1 cellular context compared by ENCODE assay signal in genomic region chr16:48687421-48688038, GRCh38.
TF ChIP-seq lines count a peak whose summit lies in the region.

No MANE protein-coding gene starts in this region.

TF ChIP-seq in GM23338, 12 proteins besides CTCF, POLR2A, EP300 and RAD21 (continued from another document):
- TF ChIP-seq ZNF462 (CRISPR knock-in tag; IDR thresholded peaks at IDR 0.05) (no peak), EZH2phosphoT487 (IDR thresholded peaks at IDR 0.05; ENCODE audit: unreplicated experiment) (no peak)
